ENCODE assay signal across 1 cellular context in the genomic region with DNA sequence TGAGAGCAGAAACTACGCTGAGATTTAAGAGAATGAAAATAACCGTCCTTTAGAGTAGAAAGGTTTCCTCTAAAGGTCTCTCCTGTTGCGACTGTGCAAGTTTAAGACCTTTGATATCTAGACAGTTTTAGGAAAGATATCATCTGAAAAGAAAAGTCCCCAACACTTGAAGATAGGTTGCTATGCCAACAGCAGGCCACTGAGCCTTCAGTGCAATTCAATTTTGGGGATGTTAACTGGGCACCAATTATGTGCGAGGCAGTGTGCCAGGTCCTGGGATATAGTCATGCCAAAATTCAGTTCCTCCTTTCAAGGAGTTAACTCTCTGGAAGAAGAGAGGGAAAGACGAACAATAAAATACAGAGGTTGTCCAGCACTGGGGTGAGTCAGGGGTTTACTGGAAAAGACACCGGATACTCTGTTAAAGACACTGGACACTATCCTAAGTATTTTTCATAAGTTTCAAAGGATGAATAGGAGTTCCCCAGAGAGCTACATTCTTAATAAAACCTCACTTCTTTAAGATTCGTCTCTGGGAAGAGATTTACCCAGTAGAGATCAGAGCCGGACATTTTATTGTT.
TF ChIP-seq lines count a peak whose summit lies in the region.

No MANE protein-coding gene starts in this region.

TF ChIP-seq in IMR-90, 13 proteins besides CTCF, POLR2A, EP300 and RAD21 (continued from another document):
- no peak for TF ChIP-seq CHD1 (IDR thresholded peaks at IDR 0.05; ENCODE audit: low read depth, low read length)
- TF ChIP-seq MAZ (IDR thresholded peaks at IDR 0.05; ENCODE audit: borderline replicate concordance, low read depth, low read length), result no peak
- no peak for TF ChIP-seq NFE2L2 (IDR thresholded peaks at IDR 0.05; ENCODE audit: low read depth, low read length)
- no peak for TF ChIP-seq RFX5 (IDR thresholded peaks at IDR 0.05; ENCODE audit: low read depth, low read length)
- TF ChIP-seq FOS (IDR thresholded peaks at IDR 0.05; ENCODE audit: low read depth, low read length), result no peak
- TF ChIP-seq CEBPB (IDR thresholded peaks at IDR 0.05; ENCODE audit: low read depth, low read length), result no peak
- TF ChIP-seq BHLHE40 (IDR thresholded peaks at IDR 0.05; ENCODE audit: low read depth, low read length), result no peak
- no peak for TF ChIP-seq USF2 (IDR thresholded peaks at IDR 0.05; ENCODE audit: low read depth, low read length)
- no peak for TF ChIP-seq RCOR1 (IDR thresholded peaks at IDR 0.05; ENCODE audit: insufficient replicate concordance, low read length)
- TF ChIP-seq, protein P1, sequence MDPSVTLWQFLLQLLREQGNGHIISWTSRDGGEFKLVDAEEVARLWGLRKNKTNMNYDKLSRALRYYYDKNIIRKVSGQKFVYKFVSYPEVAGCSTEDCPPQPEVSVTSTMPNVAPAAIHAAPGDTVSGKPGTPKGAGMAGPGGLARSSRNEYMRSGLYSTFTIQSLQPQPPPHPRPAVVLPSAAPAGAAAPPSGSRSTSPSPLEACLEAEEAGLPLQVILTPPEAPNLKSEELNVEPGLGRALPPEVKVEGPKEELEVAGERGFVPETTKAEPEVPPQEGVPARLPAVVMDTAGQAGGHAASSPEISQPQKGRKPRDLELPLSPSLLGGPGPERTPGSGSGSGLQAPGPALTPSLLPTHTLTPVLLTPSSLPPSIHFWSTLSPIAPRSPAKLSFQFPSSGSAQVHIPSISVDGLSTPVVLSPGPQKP (IDR thresholded peaks at IDR 0.05; ENCODE audit: borderline replicate concordance, low read depth, low read length), result no peak
- TF ChIP-seq MXI1 (IDR thresholded peaks at IDR 0.05; ENCODE audit: borderline replicate concordance, low read depth, low read length), result no peak
- TF ChIP-seq SMC3 (IDR thresholded peaks at IDR 0.05; ENCODE audit: low read depth, low read length), result no peak
